In the genomic region with DNA sequence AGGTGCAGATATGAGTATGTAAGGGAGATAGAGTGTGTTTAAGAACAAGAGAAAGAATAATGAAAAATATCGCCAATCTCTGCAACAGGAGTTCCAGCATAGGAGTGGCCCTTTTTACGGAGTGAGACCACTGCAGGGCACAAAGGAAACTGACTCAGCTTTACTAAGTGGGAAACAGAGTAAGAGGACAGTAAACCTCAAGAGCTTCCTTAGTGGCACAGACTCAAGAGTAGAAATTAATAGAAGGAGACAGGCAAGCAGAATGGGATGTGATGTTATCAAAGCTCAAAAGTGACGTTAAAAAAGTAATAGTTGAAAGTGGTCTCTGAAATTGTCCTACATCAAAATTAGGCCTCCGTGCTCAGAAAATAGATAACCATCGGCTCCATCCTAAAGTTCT, we compare ENCODE assay signal across 1 cellular context.
TF ChIP-seq lines count a peak whose summit lies in the region.

No MANE protein-coding gene starts in this region.

TF ChIP-seq in HCT116, 20 proteins besides CTCF, POLR2A, EP300 and RAD21 (continued from another document):
- TF ChIP-seq, protein P1, sequence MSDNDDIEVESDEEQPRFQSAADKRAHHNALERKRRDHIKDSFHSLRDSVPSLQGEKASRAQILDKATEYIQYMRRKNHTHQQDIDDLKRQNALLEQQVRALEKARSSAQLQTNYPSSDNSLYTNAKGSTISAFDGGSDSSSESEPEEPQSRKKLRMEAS (IDR thresholded peaks at IDR 0.05): no peak
- TF ChIP-seq, protein P2, sequence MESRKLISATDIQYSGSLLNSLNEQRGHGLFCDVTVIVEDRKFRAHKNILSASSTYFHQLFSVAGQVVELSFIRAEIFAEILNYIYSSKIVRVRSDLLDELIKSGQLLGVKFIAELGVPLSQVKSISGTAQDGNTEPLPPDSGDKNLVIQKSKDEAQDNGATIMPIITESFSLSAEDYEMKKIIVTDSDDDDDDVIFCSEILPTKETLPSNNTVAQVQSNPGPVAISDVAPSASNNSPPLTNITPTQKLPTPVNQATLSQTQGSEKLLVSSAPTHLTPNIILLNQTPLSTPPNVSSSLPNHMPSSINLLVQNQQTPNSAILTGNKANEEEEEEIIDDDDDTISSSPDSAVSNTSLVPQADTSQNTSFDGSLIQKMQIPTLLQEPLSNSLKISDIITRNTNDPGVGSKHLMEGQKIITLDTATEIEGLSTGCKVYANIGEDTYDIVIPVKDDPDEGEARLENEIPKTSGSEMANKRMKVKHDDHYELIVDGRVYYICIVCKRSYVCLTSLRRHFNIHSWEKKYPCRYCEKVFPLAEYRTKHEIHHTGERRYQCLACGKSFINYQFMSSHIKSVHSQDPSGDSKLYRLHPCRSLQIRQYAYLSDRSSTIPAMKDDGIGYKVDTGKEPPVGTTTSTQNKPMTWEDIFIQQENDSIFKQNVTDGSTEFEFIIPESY (IDR thresholded peaks at IDR 0.05; ENCODE audit: extremely low read depth, insufficient replicate concordance, low read length): no peak
- TF ChIP-seq, protein P3, sequence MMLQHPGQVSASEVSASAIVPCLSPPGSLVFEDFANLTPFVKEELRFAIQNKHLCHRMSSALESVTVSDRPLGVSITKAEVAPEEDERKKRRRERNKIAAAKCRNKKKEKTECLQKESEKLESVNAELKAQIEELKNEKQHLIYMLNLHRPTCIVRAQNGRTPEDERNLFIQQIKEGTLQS (IDR thresholded peaks at IDR 0.05): no peak
- TF ChIP-seq CEBPB (IDR thresholded peaks at IDR 0.05; ENCODE audit: low read depth) (no peak), ZFX (IDR thresholded peaks at IDR 0.05) (no peak), ELF1 (IDR thresholded peaks at IDR 0.05; ENCODE audit: borderline replicate concordance, low read depth) (no peak), SP1 (IDR thresholded peaks at IDR 0.05; ENCODE audit: low read depth) (no peak), JUND (IDR thresholded peaks at IDR 0.05) (no peak)
- TF ChIP-seq, protein P4, sequence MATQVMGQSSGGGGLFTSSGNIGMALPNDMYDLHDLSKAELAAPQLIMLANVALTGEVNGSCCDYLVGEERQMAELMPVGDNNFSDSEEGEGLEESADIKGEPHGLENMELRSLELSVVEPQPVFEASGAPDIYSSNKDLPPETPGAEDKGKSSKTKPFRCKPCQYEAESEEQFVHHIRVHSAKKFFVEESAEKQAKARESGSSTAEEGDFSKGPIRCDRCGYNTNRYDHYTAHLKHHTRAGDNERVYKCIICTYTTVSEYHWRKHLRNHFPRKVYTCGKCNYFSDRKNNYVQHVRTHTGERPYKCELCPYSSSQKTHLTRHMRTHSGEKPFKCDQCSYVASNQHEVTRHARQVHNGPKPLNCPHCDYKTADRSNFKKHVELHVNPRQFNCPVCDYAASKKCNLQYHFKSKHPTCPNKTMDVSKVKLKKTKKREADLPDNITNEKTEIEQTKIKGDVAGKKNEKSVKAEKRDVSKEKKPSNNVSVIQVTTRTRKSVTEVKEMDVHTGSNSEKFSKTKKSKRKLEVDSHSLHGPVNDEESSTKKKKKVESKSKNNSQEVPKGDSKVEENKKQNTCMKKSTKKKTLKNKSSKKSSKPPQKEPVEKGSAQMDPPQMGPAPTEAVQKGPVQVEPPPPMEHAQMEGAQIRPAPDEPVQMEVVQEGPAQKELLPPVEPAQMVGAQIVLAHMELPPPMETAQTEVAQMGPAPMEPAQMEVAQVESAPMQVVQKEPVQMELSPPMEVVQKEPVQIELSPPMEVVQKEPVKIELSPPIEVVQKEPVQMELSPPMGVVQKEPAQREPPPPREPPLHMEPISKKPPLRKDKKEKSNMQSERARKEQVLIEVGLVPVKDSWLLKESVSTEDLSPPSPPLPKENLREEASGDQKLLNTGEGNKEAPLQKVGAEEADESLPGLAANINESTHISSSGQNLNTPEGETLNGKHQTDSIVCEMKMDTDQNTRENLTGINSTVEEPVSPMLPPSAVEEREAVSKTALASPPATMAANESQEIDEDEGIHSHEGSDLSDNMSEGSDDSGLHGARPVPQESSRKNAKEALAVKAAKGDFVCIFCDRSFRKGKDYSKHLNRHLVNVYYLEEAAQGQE (IDR thresholded peaks at IDR 0.05; ENCODE audit: low read depth): no peak
